Comparison of ENCODE assay signal across 22 cellular contexts in the genomic region with DNA sequence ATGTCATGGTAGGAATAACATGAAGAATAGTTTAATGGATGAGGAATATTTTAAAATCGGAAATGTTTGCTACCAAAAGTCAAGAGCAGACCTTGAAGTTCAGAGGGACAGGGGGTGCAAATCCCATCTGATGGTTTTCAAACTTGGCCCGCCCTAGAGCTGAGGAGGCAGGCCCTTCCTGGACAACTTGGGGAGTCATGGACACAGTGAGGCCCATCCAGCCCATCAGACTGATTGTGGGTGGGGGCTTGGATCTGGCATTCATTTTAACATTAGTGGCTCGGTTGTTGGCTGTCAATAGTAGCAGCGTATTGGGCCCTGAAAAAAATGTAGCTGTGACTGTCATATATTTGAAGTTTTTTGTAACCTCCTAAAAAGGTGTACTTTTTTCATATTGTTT. TPM values are rescaled to one million over a fixed set of nuclear protein-coding genes. Genes with fewer than 3 reads are reported as not detected.
DNase-seq lines count a peak whose midpoint lies in the region; ATAC-seq and TF ChIP-seq lines count a peak whose summit lies in the region.
"Had no signal": no experiment of that assay in that cellular context is flagged by ENCODE, and none has a peak within 500 bp of the region (broad histone marks: within the 10 kb centered on the region; RNA-seq: fewer than 3 reads in every experiment).

No MANE protein-coding gene starts in this region.

- H3K9me3 ChIP-seq in Caco-2 = no peaks in the 10 kb centered on the region
- H3K9me3 ChIP-seq: BLaER1 had no signal

- BruUV-seq in Caco-2 (replicated peaks; lab: Mats Ljungman, UMichigan) = no TSS peak

- DNase-seq in SK-MEL-5 (ENCODE audit: low read depth, low spot score) (peak; percentile 67), caudate nucleus (lab: John Stamatoyannopoulos, UW) (peak in 10 of 61 donors; percentile 14 to 44 (median 22)), foreskin melanocyte (peak; percentile 40), pons (ENCODE audit: low spot score) (peak; percentile 67), Caco-2 (no peak), DMS114 treated with DMSO at 0.1 percent for 48 hours (lab: John Stamatoyannopoulos, UW; ENCODE audit: unreplicated experiment) (no peak)
- DNase-seq: 8988T; Calu3; CD4-positive, alpha-beta memory T cell; DND-41; EL; GOT3; H9 had no signal

- H3K36me3 ChIP-seq in Caco-2 (ENCODE audit: control insufficient read depth, insufficient read depth, low read length) = no peaks in the 10 kb centered on the region
- H3K36me3 ChIP-seq: BLaER1 had no signal

- no peaks in the 10 kb centered on the region for H3K27me3 ChIP-seq in Caco-2 (replicated peaks; ENCODE audit: control insufficient read depth, insufficient read depth, low read length)
- H3K27me3 ChIP-seq: BLaER1 had no signal

- H3K4me1 Mint-ChIP-seq in Caco-2 (ENCODE audit: low read depth, unreplicated experiment) = no peaks in the 10 kb centered on the region
- H3K4me1 Mint-ChIP-seq: CD14-positive monocyte; CD4-positive, alpha-beta memory T cell had no signal

- H3K4me3 Mint-ChIP-seq in Caco-2 (ENCODE audit: unreplicated experiment) = no peak overlapping the region
- H3K4me3 Mint-ChIP-seq: CD14-positive monocyte; CD4-positive, alpha-beta memory T cell; H9 had no signal

- no peak overlapping the region for H3K4me3 ChIP-seq in Caco-2 (ENCODE audit: low read depth, low read length)
- H3K4me3 ChIP-seq: BLaER1, GM12878 had no signal

- peaks cover 5% of the 10 kb centered on the region for H3K27me3 Mint-ChIP-seq in Caco-2 (ENCODE audit: insufficient read depth, unreplicated experiment)

- intact Hi-C loops in Caco-2 (cut with micrococcal nuclease; ENCODE audit: unreplicated experiment) = no loop called here

- H3K27ac ChIP-seq in caudate nucleus (ENCODE audit: low read depth, low read length) = peak overlapping the region; percentile 84
- H3K27ac ChIP-seq: BLaER1, HL-60 had no signal

- ATAC-seq in HG02938 (IDR thresholded peaks at IDR 0.05; ENCODE audit: unreplicated experiment) (no peak), HG03196 (IDR thresholded peaks at IDR 0.05; ENCODE audit: unreplicated experiment) (no peak)
- ATAC-seq: GM12878 had no signal

- no peak for TF ChIP-seq CTCF in Caco-2 (IDR thresholded peaks at IDR 0.05; ENCODE audit: insufficient read depth in 1 of 2, low read depth in 1 of 2, low read length in 1 of 2, severe bottlenecking in 1 of 2, unreplicated experiment in 1 of 2)

- CTCF ChIA-PET in Caco-2 (lab: Charles Lee) = no interaction called here

- no peaks in the 10 kb centered on the region for H3K36me3 Mint-ChIP-seq in Caco-2 (ENCODE audit: insufficient read depth, unreplicated experiment)
- H3K36me3 Mint-ChIP-seq: CD14-positive monocyte had no signal

- H3K4me1 ChIP-seq in Caco-2 = no peaks in the 10 kb centered on the region; the same call in 1 of the 2 replicates

- POLR2A ChIA-PET in Caco-2 (lab: Charles Lee) = no interaction called here

- no peaks in the 10 kb centered on the region for H3K9me3 Mint-ChIP-seq in Caco-2 (ENCODE audit: unreplicated experiment)

- in situ Hi-C loops in SK-MEL-5 (cut with HindIII; ENCODE audit: low pct_unique_long_range_greater_than_20kb, low sequenced_read_pairs) = no loop called here

- no peak overlapping the region for H3K27ac Mint-ChIP-seq in Caco-2 (ENCODE audit: unreplicated experiment)
- H3K27ac Mint-ChIP-seq: CD14-positive monocyte; CD4-positive, alpha-beta memory T cell; H9 had no signal

RNA-seq across cellular contexts. Expression of a gene that starts 2.0 kb away (rescaled TPM):
- 78.1 and 89.9 TPM in 2 replicates for total RNA-seq in SK-MEL-5 (2014; rRNA removed; shearing (Covaris generic))
- polyA plus RNA-seq in SK-MEL-5 (2015; cell fraction: cytosol; rRNA removed) = 112 and 155 TPM in 2 replicates
- 147 and 149 TPM in 2 replicates for polyA plus RNA-seq in SK-MEL-5 (2015; cell fraction: nucleus; rRNA removed)
- not detected in 2 replicates for total RNA-seq in Caco-2 (2022)
- total RNA-seq: A673; Calu3; CD4-positive, alpha-beta memory T cell; G401; GM12878; H9; HT1080 had no signal
- polyA plus RNA-seq: CD14-positive monocyte; CD4-positive, alpha-beta memory T cell had no signal

Comparison
In these comparisons a context has a peak if more than half of its experiments do, and no peak if none do; other contexts are left out.
1. DNase-seq: peak in SK-MEL-5 (single experiment), foreskin melanocyte (single experiment) and pons (single experiment); none in Caco-2 (0 of 2) and DMS114 treated with DMSO at 0.1 percent for 48 hours (single experiment).
2. RNA of a gene that starts 2.0 kb away (total RNA-seq): 78.1 to 89.9 TPM in SK-MEL-5; not detected in Caco-2; every median in the first group is over 10 times any median in the second.